Comparison of ENCODE assay signal across 2 cellular contexts in the genomic region with DNA sequence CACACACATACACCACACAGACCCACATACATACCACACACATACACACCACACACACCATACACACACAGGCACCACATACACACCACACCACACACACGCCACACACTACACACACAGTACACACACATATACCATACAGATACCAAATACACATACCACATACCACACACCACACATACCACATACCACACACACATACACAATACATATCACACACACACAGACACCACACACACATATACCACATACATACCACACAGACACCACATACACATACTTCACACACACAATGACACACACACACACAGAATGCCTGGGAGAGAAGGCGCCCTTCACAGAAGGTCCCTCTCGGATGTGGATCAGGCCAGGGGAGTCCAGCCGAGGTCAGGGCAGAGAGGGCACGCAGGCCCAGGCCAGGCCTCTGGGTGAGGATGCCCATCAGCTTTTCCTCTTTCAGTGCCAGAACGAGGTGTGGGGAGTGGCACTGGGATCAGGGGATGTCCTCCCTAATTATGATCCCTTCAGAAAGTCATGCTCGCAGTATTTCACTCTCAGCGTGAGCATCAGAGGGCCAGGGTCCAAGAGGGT.
TF ChIP-seq lines count a peak whose summit lies in the region.

No MANE protein-coding gene starts in this region.

TF ChIP-seq in H1, 55 proteins besides CTCF, POLR2A, EP300 and RAD21:
- no peak for TF ChIP-seq CHD2 (IDR thresholded peaks at IDR 0.05; ENCODE audit: low read length)
- no peak for TF ChIP-seq RXRA (IDR thresholded peaks at IDR 0.05; ENCODE audit: insufficient read depth, low read depth, low read length)
- no peak for TF ChIP-seq CTBP2 (IDR thresholded peaks at IDR 0.05; ENCODE audit: borderline replicate concordance, insufficient read depth, insufficient read length, low read length)
- no peak for TF ChIP-seq TAF7 (optimal IDR thresholded peaks at IDR 0.05; ENCODE audit: borderline replicate concordance, low read depth, low read length)
- TF ChIP-seq GTF2F1 (IDR thresholded peaks at IDR 0.05; ENCODE audit: borderline replicate concordance, low read depth, low read length), result no peak
- no peak for TF ChIP-seq TAF1 (IDR thresholded peaks at IDR 0.05; ENCODE audit: low read depth, low read length)
- no peak for TF ChIP-seq PHF8 (conservative IDR thresholded peaks at IDR 0.05; ENCODE audit: low read depth, low read length)
- TF ChIP-seq CHD7 (IDR thresholded peaks at IDR 0.05; ENCODE audit: insufficient replicate concordance, low read length), result no peak
- no peak for TF ChIP-seq CREB1 (IDR thresholded peaks at IDR 0.05)
- TF ChIP-seq SP1 (IDR thresholded peaks at IDR 0.05; ENCODE audit: low read depth, low read length), result no peak
- TF ChIP-seq RFX5 (IDR thresholded peaks at IDR 0.05; ENCODE audit: borderline replicate concordance, low read depth, low read length), result no peak
- no peak for TF ChIP-seq EGR1 (IDR thresholded peaks at IDR 0.05; ENCODE audit: borderline replicate concordance, low read depth, low read length)
- TF ChIP-seq SAP30 (IDR thresholded peaks at IDR 0.05; ENCODE audit: insufficient read depth, insufficient replicate concordance, low read length), result no peak
- no peak for TF ChIP-seq TCF12 (IDR thresholded peaks at IDR 0.05; ENCODE audit: low read depth, low read length)
- no peak for TF ChIP-seq HDAC2 (IDR thresholded peaks at IDR 0.05; ENCODE audit: borderline replicate concordance in 1 of 2, low read depth in 2 of 2, low read length in 2 of 2)
- no peak for TF ChIP-seq KDM4A (IDR thresholded peaks at IDR 0.05; ENCODE audit: low read depth, low read length, severe bottlenecking)
- no peak for TF ChIP-seq EZH2 (IDR thresholded peaks at IDR 0.05; ENCODE audit: low read depth, low read length, severe bottlenecking)
- TF ChIP-seq JUND (IDR thresholded peaks at IDR 0.05; ENCODE audit: low read length), result no peak
- TF ChIP-seq CHD1 (IDR thresholded peaks at IDR 0.05; ENCODE audit: low read depth, low read length), result no peak

TF ChIP-seq in HEK293T, 16 proteins besides CTCF, POLR2A, EP300 and RAD21:
- TF ChIP-seq FOXM1 (IDR thresholded peaks at IDR 0.05; ENCODE audit: borderline replicate concordance) (no peak), FOXA1 (IDR thresholded peaks at IDR 0.05) (no peak), SP1 (IDR thresholded peaks at IDR 0.05) (no peak), CTBP1 (IDR thresholded peaks at IDR 0.05; ENCODE audit: borderline replicate concordance) (no peak), SUZ12 (IDR thresholded peaks at IDR 0.05) (no peak), TARDBP (IDR thresholded peaks at IDR 0.05) (no peak)
- TF ChIP-seq, protein P1, sequence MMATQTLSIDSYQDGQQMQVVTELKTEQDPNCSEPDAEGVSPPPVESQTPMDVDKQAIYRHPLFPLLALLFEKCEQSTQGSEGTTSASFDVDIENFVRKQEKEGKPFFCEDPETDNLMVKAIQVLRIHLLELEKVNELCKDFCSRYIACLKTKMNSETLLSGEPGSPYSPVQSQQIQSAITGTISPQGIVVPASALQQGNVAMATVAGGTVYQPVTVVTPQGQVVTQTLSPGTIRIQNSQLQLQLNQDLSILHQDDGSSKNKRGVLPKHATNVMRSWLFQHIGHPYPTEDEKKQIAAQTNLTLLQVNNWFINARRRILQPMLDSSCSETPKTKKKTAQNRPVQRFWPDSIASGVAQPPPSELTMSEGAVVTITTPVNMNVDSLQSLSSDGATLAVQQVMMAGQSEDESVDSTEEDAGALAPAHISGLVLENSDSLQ (IDR thresholded peaks at IDR 0.05), result no peak
